In genomic region chr15:83285284-83285978, GRCh38 we compare ENCODE assay signal across 12 cellular contexts. TPM values are rescaled to one million over a fixed set of nuclear protein-coding genes. Genes with fewer than 3 reads are reported as not detected.
DNase-seq lines count a peak whose midpoint lies in the region; ATAC-seq and TF ChIP-seq lines count a peak whose summit lies in the region.
"Had no signal": no experiment of that assay in that cellular context is flagged by ENCODE, and none has a peak within 500 bp of the region (broad histone marks: within the 10 kb centered on the region; RNA-seq: fewer than 3 reads in every experiment).

No MANE protein-coding gene starts in this region.

- no peak for TF ChIP-seq POLR2A in esophagus muscularis mucosa (IDR thresholded peaks at IDR 0.05; ENCODE audit: low read depth)

- no peaks in the 10 kb centered on the region for H4K20me1 ChIP-seq in PC-9 (ENCODE audit: insufficient read depth)

- TF ChIP-seq CTCF in AG04449 (IDR thresholded peaks at IDR 0.05; ENCODE audit: insufficient read depth, low read length, missing control alignments): no peak
- TF ChIP-seq CTCF in PC-9 (conservative IDR thresholded peaks at IDR 0.05): no peak
- TF ChIP-seq CTCF in esophagus muscularis mucosa (IDR thresholded peaks at IDR 0.05): no peak

- H3K27me3 ChIP-seq in PC-9 (ENCODE audit: insufficient read depth, low read depth): no peaks in the 10 kb centered on the region
- H3K27me3 ChIP-seq in esophagus muscularis mucosa: peaks cover 4 to 70% (median 33%) of the 10 kb centered on the region in 4 donors

- no peaks in the 10 kb centered on the region for H3K79me2 ChIP-seq in PC-9 (ENCODE audit: low read depth)

- intact Hi-C loops in PC-9 (cut with micrococcal nuclease; ENCODE audit: unreplicated experiment) (loop anchor here (5.0 kb wide), 1 partner anchor 218 kb away; the partner anchor contains the start of gene BTBD1), esophagus muscularis mucosa (cut with DNase I) (no loop called here)

- H3K4me3 Mint-ChIP-seq in naive thymus-derived CD8-positive, alpha-beta T cell: peak overlapping the region in 7 of 10 donors; percentile 23 to 64 (median 45)

- CTCF ChIA-PET in AG04449 (lab: Yijun Ruan, JAX): interaction anchor here (1.4 kb wide), 1 partner anchor 37 kb away, joined by 4 read pairs; no protein-coding TSS in a partner anchor
- CTCF ChIA-PET in PC-9 (lab: Charles Lee): interaction anchor here (0.6 to 1.4 kb wide), 2 partner anchors 38 to 95 kb away, joined by 4 read pairs; no protein-coding TSS in a partner anchor

- H3F3A ChIP-seq in PC-9 (ENCODE audit: insufficient read depth, low read depth): peaks cover 53% of the 10 kb centered on the region

- H2AFZ ChIP-seq in PC-9: 0 out of 2 replicates have a peak overlapping the region, but pooled peaks have one; percentile 33

- H3K36me3 ChIP-seq in PC-9 (ENCODE audit: low read depth) (no peaks in the 10 kb centered on the region), esophagus muscularis mucosa (no peaks in the 10 kb centered on the region)
- H3K36me3 ChIP-seq: prostate gland had no signal

- 69% methylated on average over 18 of the region's 19 CpGs for WGBS in esophagus muscularis mucosa

- H3K4me1 ChIP-seq in PC-9 (replicated peaks; ENCODE audit: insufficient read depth): peaks cover 56% of the 10 kb centered on the region
- H3K4me1 ChIP-seq in esophagus muscularis mucosa: peaks cover 12 to 23% (median 18%) of the 10 kb centered on the region in 4 donors
- H3K4me1 ChIP-seq: prostate gland had no signal

- peaks cover 32 to 72% (median 55%) of the 10 kb centered on the region in 5 donors for H3K27me3 Mint-ChIP-seq in naive thymus-derived CD8-positive, alpha-beta T cell

- H3K4me3 ChIP-seq in AG04449 (ENCODE audit: low read depth, low read length): peak overlapping the region; percentile 6
- no peak overlapping the region; the same call in 1 of the 2 replicates for H3K4me3 ChIP-seq in PC-9
- H3K4me3 ChIP-seq in esophagus muscularis mucosa: no peak overlapping the region
- H3K4me3 ChIP-seq: prostate gland had no signal

- H3K9me3 Mint-ChIP-seq in naive thymus-derived CD8-positive, alpha-beta T cell: peaks cover 0 to 2% (median 0%) of the 10 kb centered on the region in 9 donors

- H3K4me2 ChIP-seq in PC-9: peak overlapping the region; percentile 79

- no TSS peak for BruUV-seq in PC-9 (replicated peaks; lab: Mats Ljungman, UMichigan)

- DNase-seq in AG04449 (ENCODE audit: low read depth, low spot score) (no peak), PC-9 (no peak), esophagus muscularis mucosa (ENCODE audit: extremely low spot score) (peak; percentile 70), NCI-H1105 (lab: John Stamatoyannopoulos, UW) (no peak), midbrain (lab: John Stamatoyannopoulos, UW) (no peak), NCI-H1930 (lab: John Stamatoyannopoulos, UW) (no peak)
- no peak for DNase-seq in naive thymus-derived CD8-positive, alpha-beta T cell
- DNase-seq: amniotic stem cell, left cardiac atrium had no signal

- peak overlapping the region; percentile 98 for H3K27ac ChIP-seq in PC-9
- no peak overlapping the region for H3K27ac ChIP-seq in esophagus muscularis mucosa (replicated peaks in 1 of 4)
- H3K27ac ChIP-seq: prostate gland had no signal

- H3K9me2 ChIP-seq in PC-9 (ENCODE audit: insufficient read depth): no peaks in the 10 kb centered on the region

- H3K9me3 ChIP-seq in PC-9 (ENCODE audit: insufficient read depth, low read depth): peaks cover 5% of the 10 kb centered on the region
- no peaks in the 10 kb centered on the region for H3K9me3 ChIP-seq in esophagus muscularis mucosa
- H3K9me3 ChIP-seq: prostate gland had no signal

- peaks cover 0 to 6% (median 2%) of the 10 kb centered on the region in 3 donors for H3K36me3 Mint-ChIP-seq in naive thymus-derived CD8-positive, alpha-beta T cell

- TF ChIP-seq EP300 in esophagus muscularis mucosa (IDR thresholded peaks at IDR 0.05): no peak

- peaks cover 4 to 12% (median 5%) of the 10 kb centered on the region in 4 donors for H3K4me1 Mint-ChIP-seq in naive thymus-derived CD8-positive, alpha-beta T cell

- no peak for ATAC-seq in naive thymus-derived CD8-positive, alpha-beta T cell
- no peak for ATAC-seq in GM18517 (IDR thresholded peaks at IDR 0.05; ENCODE audit: unreplicated experiment)

- POLR2A ChIA-PET in AG04449 (lab: Yijun Ruan, JAX): interaction anchor here (0.6 to 0.7 kb wide), 2 partner anchors 33 to 38 kb away, joined by 3 to 4 read pairs; no protein-coding TSS in a partner anchor
- POLR2A ChIA-PET in PC-9 (lab: Charles Lee; ENCODE audit: unreplicated experiment): interaction anchor here (0.6 to 1.6 kb wide), 6 partner anchors 8 to 95 kb away, joined by 3 to 24 read pairs (median 6); no protein-coding TSS in a partner anchor
- POLR2A ChIA-PET in naive thymus-derived CD8-positive, alpha-beta T cell (lab: Charles Lee): no interaction called here

- no peak overlapping the region for H3K27ac Mint-ChIP-seq in naive thymus-derived CD8-positive, alpha-beta T cell

RNA-seq across cellular contexts. Expression of gene BNC1, which starts 1.0 kb away (rescaled TPM):
- 0.70 and 0.83 TPM in 2 replicates for total RNA-seq in PC-9 (2021)
- total RNA-seq in esophagus muscularis mucosa: under 1 TPM in 3 of 4 donors, not detected in 1; 0.11 to 0.83 (median 0.19) TPM
- not detected for total RNA-seq in naive thymus-derived CD8-positive, alpha-beta T cell
- polyA plus RNA-seq in naive thymus-derived CD8-positive, alpha-beta T cell: not detected
- total RNA-seq: T-helper 2 cell treated with Interferon-gamma antibody and Interleukin-4, amounts not matched to agents 100 ng/mL and 5 ng/mL, for 36 hours had no signal
